ENCODE assay signal across 20 cellular contexts in the genomic region with DNA sequence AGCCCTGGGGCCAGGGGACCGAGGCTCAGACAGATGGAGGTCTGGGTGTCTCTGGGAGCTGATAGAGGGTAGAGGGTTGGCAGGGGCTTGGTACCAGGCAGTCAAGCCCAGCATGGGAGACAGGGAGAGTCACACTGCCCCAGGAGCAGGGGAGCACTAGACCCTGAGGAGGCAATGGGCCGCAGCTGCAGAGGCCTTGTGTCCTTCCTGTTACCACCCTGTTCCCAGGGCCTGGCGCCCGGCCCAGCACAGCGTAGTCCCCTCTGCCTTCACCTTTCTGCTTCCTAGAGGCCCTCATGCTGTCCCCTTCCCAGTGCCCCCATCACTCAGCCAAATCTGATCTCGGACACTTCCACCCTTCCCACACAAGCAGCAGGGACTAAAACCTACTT. TPM values are rescaled to one million over a fixed set of nuclear protein-coding genes. Genes with fewer than 3 reads are reported as not detected.
DNase-seq lines count a peak whose midpoint lies in the region; ATAC-seq, FAIRE-seq and TF ChIP-seq lines count a peak whose summit lies in the region.
"Had no signal": no experiment of that assay in that cellular context is flagged by ENCODE, and none has a peak within 500 bp of the region (broad histone marks: within the 10 kb centered on the region; RNA-seq: fewer than 3 reads in every experiment).

No MANE protein-coding gene starts in this region.

- H2AK5ac ChIP-seq in IMR-90 (ENCODE audit: low read depth, low read length) (no peak overlapping the region; the same call in none of the 2 replicates), H1 (ENCODE audit: low read depth, low read length) (no peak overlapping the region), neuronal stem cell (ENCODE audit: low read depth, low read length) (no peak overlapping the region)

- H2BK120ac ChIP-seq in IMR-90 (ENCODE audit: low read depth, low read length) (peak overlapping the region; percentile 26), H1 (replicated peaks; ENCODE audit: low read depth, low read length) (no peak overlapping the region), neuronal stem cell (ENCODE audit: low read depth, low read length) (no peak overlapping the region)

- no peaks in the 10 kb centered on the region for H3K79me2 ChIP-seq in H1 (ENCODE audit: control insufficient read depth in 1 of 2, insufficient read depth in 2 of 2, low read length in 2 of 2)

- TF ChIP-seq POLR2A in IMR-90 (IDR thresholded peaks at IDR 0.05; ENCODE audit: low read depth, low read length) = no peak
- no peak for TF ChIP-seq POLR2A in H1 (IDR thresholded peaks at IDR 0.05; ENCODE audit: control extremely low read depth in 1 of 2, low read depth in 2 of 2, low read length in 2 of 2)
- TF ChIP-seq POLR2A in transverse colon (IDR thresholded peaks at IDR 0.05) = no peak

- no peak overlapping the region for H2AK9ac ChIP-seq in IMR-90 (replicated peaks; ENCODE audit: low read depth, low read length, poor library complexity)

- H3K23ac ChIP-seq in IMR-90 (ENCODE audit: low read depth, low read length) = no peak overlapping the region
- H3K23ac ChIP-seq in H1 (ENCODE audit: insufficient read length) = no peak overlapping the region
- no peak overlapping the region for H3K23ac ChIP-seq in neuronal stem cell (ENCODE audit: low read depth, low read length, poor library complexity)

- no peak overlapping the region; the same call in 1 of the 2 replicates for H4K5ac ChIP-seq in IMR-90 (ENCODE audit: low read depth, low read length)
- H4K5ac ChIP-seq in H1 (ENCODE audit: insufficient read length, low read depth, low read length) = no peak overlapping the region

- POLR2A ChIA-PET in IMR-90 (lab: Charles Lee; ENCODE audit: unreplicated experiment) (no interaction called here), H1 (lab: Charles Lee; ENCODE audit: partially characterized antibody) (interaction anchor here (1.4 kb wide), 1 partner anchor 17 kb away, joined by 5 read pairs; no protein-coding TSS in a partner anchor)

- H2BK5ac ChIP-seq in IMR-90 (ENCODE audit: low read depth, low read length, poor library complexity, severe bottlenecking) (no peak overlapping the region), H1 (ENCODE audit: low read depth, low read length) (no peak overlapping the region), neuronal stem cell (ENCODE audit: low read length) (no peak overlapping the region)

- H3K9ac ChIP-seq in IMR-90 (ENCODE audit: low read depth, low read length) (no peak overlapping the region), H1 (replicated peaks in 1 of 4; ENCODE audit: extremely low read depth in 1 of 4, low read depth in 3 of 4, low read length in 3 of 4) (no peak overlapping the region), neuronal stem cell (ENCODE audit: low read depth, low read length, poor library complexity) (no peak overlapping the region)

- H3K36me3 Mint-ChIP-seq in activated naive CD4-positive, alpha-beta T cell treated with anti-CD3 and anti-CD28 coated beads, Interleukin-2, amount 50 U/mL, for 24 hours = no peaks in the 10 kb centered on the region
- H3K36me3 Mint-ChIP-seq: naive B cell had no signal

- H4K91ac ChIP-seq in IMR-90 (ENCODE audit: insufficient read depth, low read depth, low read length) (peak overlapping the region; percentile 23; the same call in 1 of the 2 replicates), H1 (replicated peaks; ENCODE audit: insufficient read length, low read length) (no peak overlapping the region), neuronal stem cell (ENCODE audit: low read depth, low read length, poor library complexity) (no peak overlapping the region)

- H3K9me3 Mint-ChIP-seq in activated naive CD4-positive, alpha-beta T cell treated with anti-CD3 and anti-CD28 coated beads, Interleukin-2, amount 50 U/mL, for 24 hours = no peaks in the 10 kb centered on the region
- H3K9me3 Mint-ChIP-seq: activated CD4-positive, alpha-beta memory T cell treated with anti-CD3 and anti-CD28 coated beads, Interleukin-2, amount 10 ng/mL, durations not matched to agents 7 days and 5 days; activated T-helper 17 cell treated with anti-CD3 and anti-CD28 coated beads, Interleukin-2, amount 50 U/mL, for 72 hours; naive B cell had no signal

- H4K8ac ChIP-seq in IMR-90 (ENCODE audit: low read depth in 2 of 2, low read length in 2 of 2) = no peak overlapping the region
- 0 out of 2 replicates have a peak overlapping the region, but pooled peaks have one; percentile 11 for H4K8ac ChIP-seq in H1 (ENCODE audit: extremely low read depth, insufficient read depth, low read length)
- no peak overlapping the region for H4K8ac ChIP-seq in neuronal stem cell (ENCODE audit: low read depth, low read length)

- H2BK15ac ChIP-seq in IMR-90 (ENCODE audit: low read depth, low read length) (0 out of 3 replicates have a peak overlapping the region, but pooled peaks have one; percentile 41), H1 (ENCODE audit: low read length) (no peak overlapping the region), neuronal stem cell (ENCODE audit: low read length) (no peak overlapping the region)

- dilution Hi-C loops in IMR-90 (cut with HindIII; ENCODE audit: low sequenced_read_pairs, unreplicated experiment) = no loop called here

- H3K9me3 ChIP-seq in IMR-90 (ENCODE audit: control insufficient read depth, insufficient read depth, low read length) (no peaks in the 10 kb centered on the region), H1 (ENCODE audit: insufficient read depth in 2 of 2, low read depth in 1 of 2, low read length in 1 of 2) (no peaks in the 10 kb centered on the region), transverse colon (no peaks in the 10 kb centered on the region), neuronal stem cell (replicated peaks in 1 of 2; ENCODE audit: control insufficient read depth in 2 of 2, insufficient read depth in 1 of 2, low read depth in 1 of 2, low read length in 2 of 2) (no peaks in the 10 kb centered on the region)

- H3K27me3 Mint-ChIP-seq in activated naive CD4-positive, alpha-beta T cell treated with anti-CD3 and anti-CD28 coated beads, Interleukin-2, amount 50 U/mL, for 24 hours = no peaks in the 10 kb centered on the region
- H3K27me3 Mint-ChIP-seq: activated CD4-positive, alpha-beta memory T cell treated with anti-CD3 and anti-CD28 coated beads, Interleukin-2, amount 10 ng/mL, durations not matched to agents 7 days and 5 days; activated T-helper 17 cell treated with anti-CD3 and anti-CD28 coated beads, Interleukin-2, amount 50 U/mL, for 72 hours; naive B cell had no signal

- no peak overlapping the region for H2BK12ac ChIP-seq in H1 (ENCODE audit: low read depth, low read length)
- H2BK12ac ChIP-seq in neuronal stem cell (ENCODE audit: low read length) = no peak overlapping the region

- TF ChIP-seq EP300 in H1 (IDR thresholded peaks at IDR 0.05; ENCODE audit: borderline replicate concordance in 1 of 2, low read depth in 2 of 2, low read length in 2 of 2) = no peak
- no peak for TF ChIP-seq EP300 in transverse colon (IDR thresholded peaks at IDR 0.05; ENCODE audit: low read depth)

- H3K4me1 ChIP-seq in IMR-90 (ENCODE audit: control insufficient read depth, insufficient read depth, low read length) = peaks cover 27% of the 10 kb centered on the region
- 0 out of 7 replicates have a peak, but pooled peaks cover 0 to 4% (median 0%) of the 10 kb centered on the region in 4 experiments for H3K4me1 ChIP-seq in H1 (replicated peaks in 1 of 4; ENCODE audit: control insufficient read depth in 3 of 4, insufficient read depth in 4 of 4, low read length in 3 of 4)
- peaks cover 9 to 53% (median 42%) of the 10 kb centered on the region in 4 donors for H3K4me1 ChIP-seq in transverse colon
- peaks cover 0 to 3% of the 10 kb centered on the region in 2 donors for H3K4me1 ChIP-seq in neuronal stem cell (ENCODE audit: control insufficient read depth in 2 of 2, insufficient read depth in 1 of 2, low read depth in 1 of 2, low read length in 2 of 2)

- TF ChIP-seq RAD21 in IMR-90 (IDR thresholded peaks at IDR 0.05; ENCODE audit: low read length) (no peak), H1 (IDR thresholded peaks at IDR 0.05 in 1 of 2, conservative IDR thresholded peaks at IDR 0.05 in 1 of 2; ENCODE audit: low read depth in 2 of 2, low read length in 2 of 2) (no peak)

- CTCF ChIA-PET in IMR-90 (lab: Yijun Ruan, JAX) = no interaction called here
- CTCF ChIA-PET in H1 (lab: Charles Lee; ENCODE audit: partially characterized antibody) = interaction anchor here (0.9 to 3.3 kb wide), 7 partner anchors 9 to 88 kb away, joined by 3 to 19 read pairs (median 5); no protein-coding TSS in a partner anchor

- in situ Hi-C loops in IMR-90 (cut with MboI; ENCODE audit: low sequenced_read_pairs) (no loop called here), transverse colon (cut with MboI; ENCODE audit: low pct_ligation_motif_present in 1 of 4, low pct_unique_long_range_greater_than_20kb in 1 of 4, low sequenced_read_pairs in 3 of 4) (no loop called here)

- H3K4me3 ChIP-seq in IMR-90 (ENCODE audit: insufficient read depth, low read depth, low read length) = no peak overlapping the region
- H3K4me3 ChIP-seq in H1 (ENCODE audit: extremely low read depth in 1 of 4, insufficient read depth in 2 of 4, low read depth in 3 of 4, low read length in 4 of 4) = no peak overlapping the region
- H3K4me3 ChIP-seq in transverse colon = no peak overlapping the region
- H3K4me3 ChIP-seq in neuronal stem cell (ENCODE audit: low read length in 2 of 2) = no peak overlapping the region

- ATAC-seq in IMR-90 (ENCODE audit: low read depth) = no peak
- ATAC-seq: activated T-helper 17 cell treated with anti-CD3 and anti-CD28 coated beads, Interleukin-2, amount 50 U/mL, for 72 hours had no signal

- H3K79me1 ChIP-seq in IMR-90 (ENCODE audit: low read depth in 1 of 2, low read length in 2 of 2) (no peaks in the 10 kb centered on the region), H1 (ENCODE audit: low read depth, low read length) (no peaks in the 10 kb centered on the region), neuronal stem cell (ENCODE audit: low read depth, low read length) (no peaks in the 10 kb centered on the region)

- H3K27me3 ChIP-seq in IMR-90 (ENCODE audit: control insufficient read depth, insufficient read depth, low read length) (no peaks in the 10 kb centered on the region; the same call in 1 of the 2 replicates), H1 (replicated peaks in 1 of 4; ENCODE audit: control insufficient read depth in 3 of 4, extremely low read depth in 1 of 4, insufficient read depth in 3 of 4, low read length in 3 of 4) (no peaks in the 10 kb centered on the region; a peak in 1 of 7 replicates), transverse colon (no peaks in the 10 kb centered on the region), neuronal stem cell (ENCODE audit: control insufficient read depth in 3 of 3, insufficient read depth in 3 of 3, low read depth in 1 of 3, low read length in 3 of 3) (peaks cover 0 to 33% (median 2%) of the 10 kb centered on the region in 3 experiments)

- H3K9me1 ChIP-seq in IMR-90 (ENCODE audit: insufficient read depth, low read length) = peaks cover 22% of the 10 kb centered on the region

- H3K4ac ChIP-seq in IMR-90 (ENCODE audit: low read depth, low read length) = no peak overlapping the region
- no peak overlapping the region for H3K4ac ChIP-seq in H1 (replicated peaks; ENCODE audit: insufficient read length, low read depth, low read length)
- H3K4ac ChIP-seq in neuronal stem cell (ENCODE audit: low read length) = no peak overlapping the region

- H3K18ac ChIP-seq in IMR-90 (ENCODE audit: low read depth, low read length) (no peak overlapping the region; the same call in 1 of the 2 replicates), H1 (ENCODE audit: extremely low read depth, low read length) (no peak overlapping the region), neuronal stem cell (ENCODE audit: low read length) (no peak overlapping the region)

- no peak overlapping the region for H3K4me2 ChIP-seq in IMR-90 (ENCODE audit: low read depth, low read length)
- H3K4me2 ChIP-seq in H1 (ENCODE audit: insufficient read depth in 1 of 2, low read depth in 2 of 2, low read length in 2 of 2) = no peak overlapping the region
- no peak overlapping the region for H3K4me2 ChIP-seq in neuronal stem cell (ENCODE audit: insufficient read depth, low read length, poor library complexity, severe bottlenecking)

- H3K23me2 ChIP-seq in H1 (ENCODE audit: low read depth, low read length) = no peaks in the 10 kb centered on the region

- H3K36me3 ChIP-seq in IMR-90 (ENCODE audit: control insufficient read depth, insufficient read depth, low read length) = no peaks in the 10 kb centered on the region
- no peaks in the 10 kb centered on the region for H3K36me3 ChIP-seq in H1 (ENCODE audit: control insufficient read depth in 2 of 4, insufficient read depth in 4 of 4, low read length in 3 of 4)
- H3K36me3 ChIP-seq in transverse colon = no peaks in the 10 kb centered on the region
- H3K36me3 ChIP-seq in neuronal stem cell (replicated peaks in 1 of 2; ENCODE audit: control insufficient read depth in 2 of 2, insufficient read depth in 2 of 2, low read length in 2 of 2) = no peaks in the 10 kb centered on the region

- BruUV-seq in IMR-90 (replicated peaks; lab: Mats Ljungman, UMichigan) = no TSS peak

- H3K27ac Mint-ChIP-seq in activated naive CD4-positive, alpha-beta T cell treated with anti-CD3 and anti-CD28 coated beads, Interleukin-2, amount 50 U/mL, for 24 hours = peak overlapping the region; percentile 76
- H3K27ac Mint-ChIP-seq: activated CD4-positive, alpha-beta memory T cell treated with anti-CD3 and anti-CD28 coated beads, Interleukin-2, amount 10 ng/mL, durations not matched to agents 7 days and 5 days; activated T-helper 17 cell treated with anti-CD3 and anti-CD28 coated beads, Interleukin-2, amount 50 U/mL, for 72 hours had no signal

- peak overlapping the region; percentile 5 for H2BK20ac ChIP-seq in IMR-90 (ENCODE audit: low read depth, low read length)
- H2BK20ac ChIP-seq in H1 (ENCODE audit: low read length) = no peak overlapping the region

- TF ChIP-seq CTCF in IMR-90 (conservative IDR thresholded peaks at IDR 0.05; ENCODE audit: low read depth, low read length) (no peak), H1 (IDR thresholded peaks at IDR 0.05; ENCODE audit: control extremely low read depth in 1 of 3, insufficient read depth in 1 of 3, low read depth in 1 of 3, low read length in 3 of 3) (no peak), transverse colon (IDR thresholded peaks at IDR 0.05) (no peak)

- H4K20me1 ChIP-seq in IMR-90 (ENCODE audit: insufficient read depth, low read length) (no peaks in the 10 kb centered on the region; the same call in 1 of the 2 replicates), H1 (replicated peaks in 1 of 2; ENCODE audit: control insufficient read depth in 1 of 2, insufficient read depth in 2 of 2, low read length in 2 of 2) (no peaks in the 10 kb centered on the region)

- H3K4me1 Mint-ChIP-seq in activated naive CD4-positive, alpha-beta T cell treated with anti-CD3 and anti-CD28 coated beads, Interleukin-2, amount 50 U/mL, for 24 hours = no peaks in the 10 kb centered on the region

- H3K4me3 Mint-ChIP-seq in activated naive CD4-positive, alpha-beta T cell treated with anti-CD3 and anti-CD28 coated beads, Interleukin-2, amount 50 U/mL, for 24 hours = no peak overlapping the region
- H3K4me3 Mint-ChIP-seq: activated CD4-positive, alpha-beta memory T cell treated with anti-CD3 and anti-CD28 coated beads, Interleukin-2, amount 10 ng/mL, durations not matched to agents 7 days and 5 days; activated T-helper 17 cell treated with anti-CD3 and anti-CD28 coated beads, Interleukin-2, amount 50 U/mL, for 72 hours; naive B cell had no signal

- WGBS in IMR-90 (ENCODE audit: extremely low coverage in 2 of 2, insufficient read length in 1 of 2), 2 experiments = 59% methylated on average over 5 of the region's 6 CpGs; no CpG with 5 or more reads in 1 of the 2 experiments
- WGBS in H1 (ENCODE audit: extremely low coverage in 1 of 2, insufficient coverage in 1 of 2, insufficient read length in 1 of 2, insufficient replicate concordance in 2 of 2, low coverage in 1 of 2, low lambda C conversion rate in 2 of 2, missing lambda C conversion rate in 1 of 2), 2 experiments = 94% methylated on average over 6 of the region's 6 CpGs; no CpG with 5 or more reads in 1 of the 2 experiments
- 54% methylated on average over 6 of the region's 6 CpGs; no CpG with 5 or more reads in 1 of the 2 donors for WGBS in transverse colon (ENCODE audit: low coverage in 1 of 2), 2 donors
- no CpG with 5 or more reads among the region's 6 CpGs for WGBS in neuronal stem cell (ENCODE audit: extremely low coverage in 2 of 2, insufficient read length in 2 of 2, insufficient replicate concordance in 1 of 2), 2 donors

- no peak overlapping the region for H2AFZ ChIP-seq in IMR-90 (replicated peaks; ENCODE audit: low read length, poor library complexity)
- H2AFZ ChIP-seq in H1 (ENCODE audit: low read length) = no peak overlapping the region
- H2AFZ ChIP-seq in neuronal stem cell (ENCODE audit: low read length) = no peak overlapping the region

- FAIRE-seq in H1 (lab: Jason Lieb, UNC) = no peak
- FAIRE-seq: astrocyte, frontal cortex had no signal

- H3K14ac ChIP-seq in IMR-90 (replicated peaks; ENCODE audit: low read depth, low read length) (no peak overlapping the region), H1 (ENCODE audit: insufficient read length) (no peak overlapping the region), neuronal stem cell (ENCODE audit: low read length) (no peak overlapping the region)

- no peak overlapping the region for H3K56ac ChIP-seq in IMR-90 (ENCODE audit: extremely low read depth, insufficient read depth, low read length)
- H3K56ac ChIP-seq in H1 (replicated peaks; ENCODE audit: insufficient read length, low read depth, low read length) = no peak overlapping the region

- H3K27ac ChIP-seq in IMR-90 (ENCODE audit: insufficient read depth, low read length) = no peak overlapping the region
- no peak overlapping the region for H3K27ac ChIP-seq in H1 (ENCODE audit: low read depth, low read length)
- peak overlapping the region; percentile 54 to 67 (median 60) for H3K27ac ChIP-seq in transverse colon
- no peak overlapping the region for H3K27ac ChIP-seq in neuronal stem cell (replicated peaks; ENCODE audit: low read length)

- no peak for DNase-seq in activated naive CD4-positive, alpha-beta T cell treated with Interleukin-2 at 50 U/mL for 16 hours
- DNase-seq in IMR-90 (no peak), H1 (ENCODE audit: low read depth in 1 of 2, low spot score in 2 of 2) (no peak), transverse colon (peak; percentile 58), neuronal stem cell (ENCODE audit: low spot score) (no peak), DMS 273 (lab: John Stamatoyannopoulos, UW; ENCODE audit: unreplicated experiment) (no peak)
- no peak for DNase-seq in stimulated activated CD4-positive, alpha-beta T cell treated with anti-CD3 and anti-CD28 coated beads, Interleukin-1b, Interleukin-23, amount 100 ng/mL, for 48 hours
- DNase-seq: COR-L47, cortex of kidney, GDM1, HCEC 1CT, naive B cell, NCI-H2029 treated with DMSO at 0.1 percent for 48 hours, NCI-H510A treated with DMSO at 0.1 percent for 48 hours had no signal

- intact Hi-C loops in IMR-90 (cut with micrococcal nuclease) = no loop called here
- intact Hi-C loops in transverse colon (cut with DNase I; ENCODE audit: low total_unique reads) = no loop called here

RNA-seq across cellular contexts. Expression of a gene that starts 6.8 kb away (rescaled TPM):
- total RNA-seq in IMR-90 (2012; rRNA removed) (17.7 and 17.8 TPM in 2 replicates), transverse colon (10 to 100 TPM; 40.4 to 62.6 (median 53.8) TPM)
- polyA plus RNA-seq in IMR-90 (2012; rRNA removed) (22.8 and 28.3 TPM in 2 replicates), H1 (2011; rRNA removed) (11.9 and 13.6 TPM in 2 replicates)
- polyA plus RNA-seq in IMR-90 (2012; cell fraction: cytosol; rRNA removed) = 13.0 and 22.1 TPM in 2 replicates
- polyA plus RNA-seq in IMR-90 (2012; cell fraction: nucleus; rRNA removed; ENCODE audit: low replicate concordance) = 84.5 and 160 TPM in 2 replicates
- total RNA-seq in H1 (2021; fragmentation: NEBNext Ultra II Directional; extraction: Animal tissue kit (Norgen Biotek cat#: 25700)) = 15.4 and 19.5 TPM in 2 replicates
- 15.5 TPM for polyA plus RNA-seq in H1 (2011; cell fraction: cytosol; rRNA removed)
- 31.0 TPM for polyA plus RNA-seq in H1 (2011; cell fraction: nucleus; rRNA removed)
- 9.7 to 12.0 TPM (median 11.3 TPM) in 4 replicates for polyA plus RNA-seq in H1 (2012, experiment 1 of 2)
- 4.8 TPM for polyA plus RNA-seq in H1 (2012, experiment 2 of 2)
- 9.2 TPM for polyA plus RNA-seq in H1 (2013, experiment 1 of 2)
- polyA plus RNA-seq in H1 (2013, experiment 2 of 2) = 9.0 TPM
- polyA minus RNA-seq in H1 (2011; rRNA and poly(A)+ RNA removed) = 17.8 and 17.9 TPM in 2 replicates
- polyA minus RNA-seq in H1 (2011; cell fraction: cytosol; rRNA and poly(A)+ RNA removed) = 10.9 TPM
- 19.8 TPM for polyA minus RNA-seq in H1 (2011; cell fraction: nucleus; rRNA and poly(A)+ RNA removed)
- polyA plus RNA-seq in neuronal stem cell (2013, experiment 1 of 2) = 8.2 TPM
- 8.4 TPM for polyA plus RNA-seq in neuronal stem cell (2013, experiment 2 of 2)

RNA-seq across cellular contexts. Expression of a gene that starts 8.0 kb away (rescaled TPM):
- total RNA-seq in IMR-90 (2012; rRNA removed) (not detected in 2 replicates), transverse colon (1 to 10 TPM in 3 of 4 donors, not detected in 1; 6.0 to 9.7 (median 9.3) TPM)
- polyA plus RNA-seq in IMR-90 (2012; rRNA removed) (not detected in 2 replicates), H1 (2011; rRNA removed) (not detected in 2 replicates)
- not detected in 2 replicates for polyA plus RNA-seq in IMR-90 (2012; cell fraction: cytosol; rRNA removed)
- not detected in 2 replicates for polyA plus RNA-seq in IMR-90 (2012; cell fraction: nucleus; rRNA removed; ENCODE audit: low replicate concordance)
- not detected in 2 replicates for total RNA-seq in H1 (2021; fragmentation: NEBNext Ultra II Directional; extraction: Animal tissue kit (Norgen Biotek cat#: 25700))
- not detected for polyA plus RNA-seq in H1 (2011; cell fraction: cytosol; rRNA removed)
- polyA plus RNA-seq in H1 (2011; cell fraction: nucleus; rRNA removed) = not detected
- 0.44 to 0.78 TPM (median 0.58 TPM) in 4 replicates for polyA plus RNA-seq in H1 (2012, experiment 1 of 2)
- 0.54 TPM for polyA plus RNA-seq in H1 (2012, experiment 2 of 2)
- polyA plus RNA-seq in H1 (2013, experiment 1 of 2) = not detected
- not detected for polyA plus RNA-seq in H1 (2013, experiment 2 of 2)
- not detected in 2 replicates for polyA minus RNA-seq in H1 (2011; rRNA and poly(A)+ RNA removed)
- not detected for polyA minus RNA-seq in H1 (2011; cell fraction: cytosol; rRNA and poly(A)+ RNA removed)
- polyA minus RNA-seq in H1 (2011; cell fraction: nucleus; rRNA and poly(A)+ RNA removed) = not detected
- not detected for polyA plus RNA-seq in neuronal stem cell (2013, experiment 1 of 2)
- polyA plus RNA-seq in neuronal stem cell (2013, experiment 2 of 2) = not detected
- total RNA-seq: activated CD4-positive, alpha-beta memory T cell treated with anti-CD3 and anti-CD28 coated beads, Interleukin-2, amount 10 ng/mL, durations not matched to agents 7 days and 5 days; activated T-helper 17 cell treated with anti-CD3 and anti-CD28 coated beads, Interleukin-2, amount 50 U/mL, for 72 hours; astrocyte; frontal cortex; liver had no signal
- polyA plus RNA-seq: liver had no signal

RNA-seq across cellular contexts. Expression of a gene that starts 46.9 kb away (rescaled TPM):
- total RNA-seq in IMR-90 (2012; rRNA removed) (2.2 and 2.5 TPM in 2 replicates), transverse colon (10 to 100 TPM in 2 of 4 donors, 1 to 10 TPM in 2; 8.4 to 19.5 (median 9.5) TPM)
- polyA plus RNA-seq in IMR-90 (2012; rRNA removed) (2.4 and 2.8 TPM in 2 replicates), H1 (2011; rRNA removed) (41.5 and 52.0 TPM in 2 replicates)
- 2.5 and 3.1 TPM in 2 replicates for polyA plus RNA-seq in IMR-90 (2012; cell fraction: cytosol; rRNA removed)
- 0.83 and 2.3 TPM in 2 replicates for polyA plus RNA-seq in IMR-90 (2012; cell fraction: nucleus; rRNA removed; ENCODE audit: low replicate concordance)
- total RNA-seq in H1 (2021; fragmentation: NEBNext Ultra II Directional; extraction: Animal tissue kit (Norgen Biotek cat#: 25700)) = 45.8 and 46.8 TPM in 2 replicates
- polyA plus RNA-seq in H1 (2011; cell fraction: cytosol; rRNA removed) = 37.0 TPM
- 26.3 TPM for polyA plus RNA-seq in H1 (2011; cell fraction: nucleus; rRNA removed)
- 42.5 to 59.9 TPM (median 53.2 TPM) in 4 replicates for polyA plus RNA-seq in H1 (2012, experiment 1 of 2)
- polyA plus RNA-seq in H1 (2012, experiment 2 of 2) = 56.5 TPM
- polyA plus RNA-seq in H1 (2013, experiment 1 of 2) = 37.4 TPM
- polyA plus RNA-seq in H1 (2013, experiment 2 of 2) = 34.3 TPM
- polyA minus RNA-seq in H1 (2011; rRNA and poly(A)+ RNA removed) = 49.1 and 79.1 TPM in 2 replicates
- polyA minus RNA-seq in H1 (2011; cell fraction: cytosol; rRNA and poly(A)+ RNA removed) = 16.4 TPM
- 17.0 TPM for polyA minus RNA-seq in H1 (2011; cell fraction: nucleus; rRNA and poly(A)+ RNA removed)
- 47.7 TPM for polyA plus RNA-seq in neuronal stem cell (2013, experiment 1 of 2)
- polyA plus RNA-seq in neuronal stem cell (2013, experiment 2 of 2) = 46.0 TPM

Comparison
In these comparisons a context has a peak if more than half of its experiments do, and no peak if none do; other contexts are left out.
1. H3K27ac ChIP-seq: peak in transverse colon (4 of 4); none in IMR-90 (single experiment), H1 (single experiment) and neuronal stem cell (single experiment).